ENCODE assay signal across 8 cellular contexts in the genomic region with DNA sequence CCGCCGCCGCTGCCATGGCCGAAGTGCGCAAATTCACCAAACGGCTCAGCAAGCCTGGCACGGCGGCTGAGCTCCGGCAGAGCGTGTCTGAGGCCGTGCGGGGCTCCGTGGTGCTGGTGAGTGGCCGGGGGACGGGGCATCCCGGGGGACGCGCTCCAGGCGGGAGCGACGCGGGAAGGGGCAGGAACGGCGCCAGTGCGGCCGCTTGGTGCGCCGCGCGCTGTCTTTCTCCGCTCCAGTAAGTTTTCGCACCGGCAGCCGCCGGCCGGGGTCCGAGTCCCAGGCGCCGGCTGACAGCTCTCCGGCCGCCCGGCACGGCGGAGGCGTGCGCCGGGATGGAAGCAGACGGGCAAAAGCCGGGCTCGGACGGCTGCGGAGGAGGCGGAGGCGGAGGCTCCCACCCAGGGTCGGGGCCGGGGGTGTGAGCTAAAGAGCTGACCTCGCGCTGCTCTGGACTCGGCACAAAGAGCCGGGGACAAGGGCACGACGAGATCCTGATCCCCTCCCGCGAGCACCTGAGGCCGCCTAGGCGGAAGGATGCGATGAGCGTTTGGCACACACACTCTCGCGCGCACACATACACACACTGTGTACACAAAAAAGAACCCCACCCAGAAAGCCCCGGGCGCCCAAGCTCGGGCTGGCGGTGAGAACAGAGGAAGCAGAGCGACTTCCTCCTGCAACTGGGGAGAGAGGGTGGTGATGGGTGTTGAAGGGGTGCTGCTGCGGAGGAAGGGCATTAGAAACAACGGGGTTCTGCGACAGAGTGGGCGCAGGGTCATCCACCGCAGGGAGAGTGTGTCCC. TPM values are rescaled to one million over a fixed set of nuclear protein-coding genes. Genes with fewer than 3 reads are reported as not detected.
DNase-seq lines count a peak whose midpoint lies in the region; ATAC-seq and TF ChIP-seq lines count a peak whose summit lies in the region.

No MANE protein-coding gene starts in this region.

- no peaks in the 10 kb centered on the region for H3K9me3 ChIP-seq in endodermal cell (ENCODE audit: control insufficient read depth, low read length)
- H3K9me3 ChIP-seq in naive thymus-derived CD4-positive, alpha-beta T cell (ENCODE audit: control insufficient read depth in 2 of 3, low read length in 3 of 3) = no peaks in the 10 kb centered on the region

- no peaks in the 10 kb centered on the region for H3K36me3 Mint-ChIP-seq in endodermal cell (ENCODE audit: low read depth)
- peaks cover 0 to 19% (median 5%) of the 10 kb centered on the region in 5 donors for H3K36me3 Mint-ChIP-seq in naive thymus-derived CD4-positive, alpha-beta T cell

- CTCF ChIA-PET in naive thymus-derived CD4-positive, alpha-beta T cell (lab: Charles Lee) = interaction anchor here (0.5 to 0.8 kb wide), 3 partner anchors 38 to 489 kb away, joined by 3 to 6 read pairs (median 4); no protein-coding TSS in a partner anchor

- H3K4me3 Mint-ChIP-seq in endodermal cell = peak overlapping the region; percentile 59
- H3K4me3 Mint-ChIP-seq in naive thymus-derived CD4-positive, alpha-beta T cell = peak overlapping the region; percentile 89 to 100 (median 98)

- POLR2A ChIA-PET in naive thymus-derived CD4-positive, alpha-beta T cell (lab: Charles Lee) = interaction anchor here (0.6 to 8.4 kb wide), 13 partner anchors 10 to 1374 kb away, joined by 3 to 167 read pairs (median 12); a partner anchor contains a TSS

- H3K27me3 ChIP-seq in endodermal cell (ENCODE audit: control insufficient read depth, insufficient read depth, low read length, poor library complexity, severe bottlenecking) = peaks cover 17% of the 10 kb centered on the region
- H3K27me3 ChIP-seq in naive thymus-derived CD4-positive, alpha-beta T cell (ENCODE audit: control insufficient read depth in 2 of 2, insufficient read depth in 2 of 2, low read length in 2 of 2) = no peaks in the 10 kb centered on the region

- H3K4me3 ChIP-seq in endodermal cell (ENCODE audit: low read length) = peak overlapping the region; percentile 74
- peak overlapping the region; percentile 90 for H3K4me3 ChIP-seq in naive thymus-derived CD4-positive, alpha-beta T cell (ENCODE audit: low read length)

- intact Hi-C loops in naive thymus-derived CD4-positive, alpha-beta T cell (cut with micrococcal nuclease) = loop anchor here (1.0 to 5.0 kb wide), 8 partner anchors 32 to 1261 kb away; a partner anchor contains a TSS

- H3K4me1 Mint-ChIP-seq in endodermal cell = peaks cover 9% of the 10 kb centered on the region
- H3K4me1 Mint-ChIP-seq in naive thymus-derived CD4-positive, alpha-beta T cell = peaks cover 13 to 29% (median 24%) of the 10 kb centered on the region in 7 donors

- TF ChIP-seq CTCF in endodermal cell (conservative IDR thresholded peaks at IDR 0.05) = no peak

- peak; percentile 62 for ATAC-seq in GM18511 (IDR thresholded peaks at IDR 0.05; ENCODE audit: unreplicated experiment)
- ATAC-seq in HG02798 (IDR thresholded peaks at IDR 0.05; ENCODE audit: poor library complexity, unreplicated experiment) = peak; percentile 62
- ATAC-seq in naive thymus-derived CD4-positive, alpha-beta T cell = peak; percentile 78

- H3K4me1 ChIP-seq in endodermal cell (ENCODE audit: control insufficient read depth, insufficient read depth, low read length) = no peaks in the 10 kb centered on the region
- H3K4me1 ChIP-seq in naive thymus-derived CD4-positive, alpha-beta T cell (ENCODE audit: control insufficient read depth in 2 of 2, insufficient read depth in 2 of 2, low read length in 2 of 2) = peaks cover 15 to 25% of the 10 kb centered on the region in 2 donors

- WGBS in endodermal cell (ENCODE audit: insufficient coverage in 1 of 2, insufficient read length in 1 of 2), 2 experiments = 0% methylated on average over 3 to 71 of the region's 81 CpGs

- no peak overlapping the region for H3K27ac ChIP-seq in endodermal cell (ENCODE audit: low read depth, low read length)
- peak overlapping the region; percentile 87 for H3K27ac ChIP-seq in naive thymus-derived CD4-positive, alpha-beta T cell (ENCODE audit: low read depth, low read length)

- no peaks in the 10 kb centered on the region for H3K36me3 ChIP-seq in endodermal cell (ENCODE audit: control insufficient read depth, insufficient read depth, low read length)
- H3K36me3 ChIP-seq in naive thymus-derived CD4-positive, alpha-beta T cell (ENCODE audit: control insufficient read depth in 2 of 3, insufficient read depth in 3 of 3, low read length in 3 of 3) = peaks cover 0 to 4% (median 0%) of the 10 kb centered on the region in 3 experiments

- peaks cover 37% of the 10 kb centered on the region for H3K27me3 Mint-ChIP-seq in endodermal cell (ENCODE audit: insufficient read depth)
- no peaks in the 10 kb centered on the region for H3K27me3 Mint-ChIP-seq in naive thymus-derived CD4-positive, alpha-beta T cell

- H3K9ac ChIP-seq in endodermal cell (ENCODE audit: extremely low read depth, low read length, poor library complexity, severe bottlenecking) = peak overlapping the region; percentile 34

- H3K27ac Mint-ChIP-seq in endodermal cell = no peak overlapping the region
- peak overlapping the region; percentile 90 to 99 (median 97) for H3K27ac Mint-ChIP-seq in naive thymus-derived CD4-positive, alpha-beta T cell

- peaks cover 43% of the 10 kb centered on the region for H3K9me3 Mint-ChIP-seq in endodermal cell
- no peaks in the 10 kb centered on the region for H3K9me3 Mint-ChIP-seq in naive thymus-derived CD4-positive, alpha-beta T cell

- DNase-seq in NCI-H345 (lab: John Stamatoyannopoulos, UW) (peak; percentile 52), endodermal cell (peak; percentile 66), NCI-H2171 treated with DMSO at 0.1 percent for 48 hours (lab: John Stamatoyannopoulos, UW) (no peak)
- DNase-seq in activated CD4-positive, alpha-beta T cell treated with anti-CD3 and anti-CD28 coated beads, Interleukin-2, amount 50 U/mL, for 48 hours = peak; percentile 68 to 70
- DNase-seq in naive thymus-derived CD4-positive, alpha-beta T cell = peak; percentile 49 to 86 (median 80)
- peak; percentile 59 to 82 (median 74) for DNase-seq in stimulated activated naive CD4-positive, alpha-beta T cell (lab: John Stamatoyannopoulos, UW)

RNA-seq across cellular contexts. Expression of a gene that starts 0.5 kb away (rescaled TPM):
- total RNA-seq in endodermal cell = 1 to 10 TPM; 3.1 to 3.4 TPM
- 14.8 TPM for polyA plus RNA-seq in endodermal cell (2013, experiment 1 of 2)
- 12.0 TPM for polyA plus RNA-seq in endodermal cell (2013, experiment 2 of 2)
- total RNA-seq in naive thymus-derived CD4-positive, alpha-beta T cell = 100 to 1,000 TPM in 3 of 5 experiments, 10 to 100 TPM in 2; 68.9 to 115 (median 102) TPM
- 10 to 100 TPM; 24.2 to 27.0 TPM for polyA plus RNA-seq in naive thymus-derived CD4-positive, alpha-beta T cell

Comparison
In these comparisons a context has a peak if more than half of its experiments do, and no peak if none do; other contexts are left out.
1. RNA of a gene that starts 0.5 kb away (total RNA-seq): 68.9 to 115 TPM in naive thymus-derived CD4-positive, alpha-beta T cell; 3.1 to 3.4 TPM in endodermal cell; every median in the first group is over 10 times any median in the second.
2. Peak in every context shown above with its lines, with median percentiles within 50 percentile points of each other: ATAC-seq.